8 cellular contexts compared by ENCODE assay signal in the genomic region with DNA sequence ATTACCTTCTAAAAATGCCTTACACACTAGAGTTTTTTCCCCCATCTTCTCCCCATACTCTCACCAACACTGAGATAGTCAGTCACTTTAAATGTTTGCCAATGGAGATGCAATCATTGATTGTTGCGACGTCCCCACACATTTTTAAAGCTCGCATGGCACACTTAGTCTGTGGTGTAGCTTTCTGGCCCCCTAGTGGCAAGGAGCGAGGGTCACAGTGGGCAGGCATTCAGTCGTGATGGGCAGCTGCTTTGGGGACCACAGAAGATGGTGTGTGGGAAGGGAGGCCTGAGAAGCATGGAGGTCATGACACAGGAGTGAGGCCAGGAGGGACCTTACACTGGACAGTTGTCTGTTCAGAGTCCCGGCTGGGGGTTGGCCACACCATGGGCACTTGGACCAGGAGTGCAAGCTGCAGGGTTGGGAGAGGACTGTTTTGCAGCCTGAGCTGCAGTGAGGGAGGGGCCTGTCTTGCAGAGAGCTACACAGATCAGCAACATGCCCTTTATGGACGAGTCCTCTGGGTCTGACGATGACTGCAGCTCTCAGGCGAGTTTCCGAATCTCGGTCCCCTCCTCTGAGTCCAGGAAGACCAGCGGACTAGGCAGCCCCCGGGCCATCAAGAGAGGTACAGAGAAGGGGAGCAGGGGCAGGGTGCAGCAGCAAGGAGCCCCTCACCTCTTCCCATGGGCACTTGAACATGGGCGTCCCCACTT. TPM values are rescaled to one million over a fixed set of nuclear protein-coding genes. Genes with fewer than 3 reads are reported as not detected.
DNase-seq lines count a peak whose midpoint lies in the region; ATAC-seq and TF ChIP-seq lines count a peak whose summit lies in the region.

No MANE protein-coding gene starts in this region.

- POLR2A ChIA-PET in PC-3 (lab: Charles Lee; ENCODE audit: unreplicated experiment) = interaction anchor here (1.0 kb wide), 1 partner anchor 45 kb away, joined by 3 read pairs; no protein-coding TSS in a partner anchor

- H3K4me2 ChIP-seq in PC-3 (ENCODE audit: low read length) = no peak overlapping the region
- H3K4me2 ChIP-seq in neuronal stem cell (ENCODE audit: insufficient read depth, low read length, poor library complexity, severe bottlenecking) = no peak overlapping the region

- peak; percentile 92 for ATAC-seq in PC-3
- peak; percentile 86 to 90 for ATAC-seq in activated T-cell treated with anti-CD3 and anti-CD28 coated beads, Interleukin-2, amount 50 U/mL, for 4 hours

- H2BK120ac ChIP-seq in neuronal stem cell (ENCODE audit: low read depth, low read length) = peak overlapping the region; percentile 23

- no TSS peak for BruUV-seq in PC-3 (replicated peaks; lab: Mats Ljungman, UMichigan)

- peak overlapping the region; percentile 36 for H2AK5ac ChIP-seq in neuronal stem cell (ENCODE audit: low read depth, low read length)

- no peaks in the 10 kb centered on the region for H3K4me1 Mint-ChIP-seq in activated T-cell treated with anti-CD3 and anti-CD28 coated beads, Interleukin-2, amount 50 U/mL, for 4 hours (ENCODE audit: low read depth)

- WGBS in neuronal stem cell (ENCODE audit: extremely low coverage in 2 of 2, insufficient read length in 2 of 2, insufficient replicate concordance in 1 of 2), 2 donors = no CpG with 5 or more reads among the region's 14 CpGs

- H4K8ac ChIP-seq in neuronal stem cell (ENCODE audit: low read depth, low read length) = no peak overlapping the region

- H3K27ac ChIP-seq in HL-60 (replicated peaks) (no peak overlapping the region), PC-3 (ENCODE audit: low read length) (no peak overlapping the region), neuronal stem cell (replicated peaks; ENCODE audit: low read length) (no peak overlapping the region)

- H3K18ac ChIP-seq in neuronal stem cell (ENCODE audit: low read length) = peak overlapping the region; percentile 15

- no peak overlapping the region for H3K9ac ChIP-seq in PC-3 (ENCODE audit: low read length)
- H3K9ac ChIP-seq in neuronal stem cell (ENCODE audit: low read depth, low read length, poor library complexity) = no peak overlapping the region

- H3F3A ChIP-seq in PC-3 (ENCODE audit: low read length, unreplicated experiment) = no peaks in the 10 kb centered on the region

- no peaks in the 10 kb centered on the region for H4K20me1 ChIP-seq in PC-3 (ENCODE audit: low read length)

- H3K79me1 ChIP-seq in neuronal stem cell (ENCODE audit: low read depth, low read length) = no peaks in the 10 kb centered on the region

- no peak overlapping the region for H3K4me3 Mint-ChIP-seq in activated T-cell treated with anti-CD3 and anti-CD28 coated beads, Interleukin-2, amount 50 U/mL, for 4 hours

- no peaks in the 10 kb centered on the region for H3K27me3 ChIP-seq in HL-60 (ENCODE audit: insufficient read depth, poor library complexity, severe bottlenecking)
- H3K27me3 ChIP-seq in PC-3 (ENCODE audit: low read length) = no peaks in the 10 kb centered on the region
- H3K27me3 ChIP-seq in neuronal stem cell (ENCODE audit: control insufficient read depth in 3 of 3, insufficient read depth in 3 of 3, low read depth in 1 of 3, low read length in 3 of 3) = no peaks in the 10 kb centered on the region

- H3K23ac ChIP-seq in neuronal stem cell (ENCODE audit: low read depth, low read length, poor library complexity) = no peak overlapping the region

- CTCF ChIA-PET in PC-3 (lab: Charles Lee) = interaction anchor here (0.5 to 4.1 kb wide), 16 partner anchors 10 to 350 kb away, joined by 3 to 126 read pairs (median 7); a partner anchor contains a TSS

- no peak overlapping the region for H3K4me3 ChIP-seq in HL-60 (replicated peaks; ENCODE audit: insufficient read depth, low read length)
- H3K4me3 ChIP-seq in PC-3 (ENCODE audit: low read length) = no peak overlapping the region
- H3K4me3 ChIP-seq in neuronal stem cell (ENCODE audit: low read length in 2 of 2) = no peak overlapping the region

- no peak overlapping the region for H2BK5ac ChIP-seq in neuronal stem cell (ENCODE audit: low read length)

- peak overlapping the region; percentile 59 for H2BK15ac ChIP-seq in neuronal stem cell (ENCODE audit: low read length)

- no peaks in the 10 kb centered on the region for H3K9me3 ChIP-seq in PC-3 (ENCODE audit: low read length)
- H3K9me3 ChIP-seq in neuronal stem cell (replicated peaks in 1 of 2; ENCODE audit: control insufficient read depth in 2 of 2, insufficient read depth in 1 of 2, low read depth in 1 of 2, low read length in 2 of 2) = no peaks in the 10 kb centered on the region

- H2BK12ac ChIP-seq in neuronal stem cell (ENCODE audit: low read length) = no peak overlapping the region

- no peaks in the 10 kb centered on the region for H3K79me2 ChIP-seq in PC-3 (ENCODE audit: low read length)

- TF ChIP-seq CTCF in HL-60 (IDR thresholded peaks at IDR 0.05; ENCODE audit: insufficient read depth, low read length) = peak; percentile 55
- TF ChIP-seq CTCF in PC-3 (conservative IDR thresholded peaks at IDR 0.05; ENCODE audit: low read depth, low read length) = peak; percentile 98

- H3K4me1 ChIP-seq in PC-3 (ENCODE audit: insufficient read depth, low read length) = peaks cover 9% of the 10 kb centered on the region
- peaks cover 0 to 7% of the 10 kb centered on the region in 2 donors for H3K4me1 ChIP-seq in neuronal stem cell (ENCODE audit: control insufficient read depth in 2 of 2, insufficient read depth in 1 of 2, low read depth in 1 of 2, low read length in 2 of 2)

- peak; percentile 11 for DNase-seq in NCI-H1436 (lab: John Stamatoyannopoulos, UW)
- DNase-seq in NCI-H1436 treated with DMSO at 0.1 percent for 48 hours (lab: John Stamatoyannopoulos, UW) = no peak
- DNase-seq in HL-60 (ENCODE audit: low read depth in 1 of 2, low spot score in 1 of 2) = peak in 1 of 2 experiments; percentile 12
- DNase-seq in PC-3 = peak; percentile 67
- peak; percentile 67 for DNase-seq in activated T-cell treated with anti-CD3 and anti-CD28 coated beads, Interleukin-2, amount 50 U/mL, for 4 hours
- peak; percentile 59 for DNase-seq in fibroblast of peridontal ligament (ENCODE audit: extremely low read depth)
- peak; percentile 48 for DNase-seq in neuronal stem cell (ENCODE audit: low spot score)
- peak; percentile 25 for DNase-seq in stromal cell of bone marrow (ENCODE audit: low read depth)

- H3K36me3 ChIP-seq in PC-3 (ENCODE audit: low read depth, low read length) (no peaks in the 10 kb centered on the region), neuronal stem cell (replicated peaks in 1 of 2; ENCODE audit: control insufficient read depth in 2 of 2, insufficient read depth in 2 of 2, low read length in 2 of 2) (no peaks in the 10 kb centered on the region)

- H3K4ac ChIP-seq in neuronal stem cell (ENCODE audit: low read length) = no peak overlapping the region

- intact Hi-C loops in PC-3 (cut with micrococcal nuclease) = loop anchor here (1.0 kb wide), 2 partner anchors 45 to 144 kb away; no protein-coding TSS in a partner anchor

- no peaks in the 10 kb centered on the region for H3K9me2 ChIP-seq in PC-3 (replicated peaks; ENCODE audit: low read length)

- H2AFZ ChIP-seq in PC-3 (ENCODE audit: low read length) = no peak overlapping the region
- H2AFZ ChIP-seq in neuronal stem cell (ENCODE audit: low read length) = no peak overlapping the region

- no peaks in the 10 kb centered on the region for H3K9me3 Mint-ChIP-seq in activated T-cell treated with anti-CD3 and anti-CD28 coated beads, Interleukin-2, amount 50 U/mL, for 4 hours

- peaks cover 5% of the 10 kb centered on the region for H3K27me3 Mint-ChIP-seq in activated T-cell treated with anti-CD3 and anti-CD28 coated beads, Interleukin-2, amount 50 U/mL, for 4 hours (ENCODE audit: low read depth)

- H3K36me3 Mint-ChIP-seq in activated T-cell treated with anti-CD3 and anti-CD28 coated beads, Interleukin-2, amount 50 U/mL, for 4 hours (ENCODE audit: insufficient read depth) = no peaks in the 10 kb centered on the region

- H3K14ac ChIP-seq in neuronal stem cell (ENCODE audit: low read length) = no peak overlapping the region

- no peak overlapping the region for H4K91ac ChIP-seq in neuronal stem cell (ENCODE audit: low read depth, low read length, poor library complexity)

RNA-seq across cellular contexts. Expression of a gene that starts 28.6 kb away (rescaled TPM):
- 63.8 and 66.4 TPM in 2 replicates for total RNA-seq in PC-3 (2014; rRNA removed)
- 10 to 100 TPM; 37.2 to 41.4 (median 39.6) TPM for total RNA-seq in activated T-cell treated with anti-CD3 and anti-CD28 coated beads, Interleukin-2, amount 50 U/mL, for 4 hours
- 9.3 TPM for polyA plus RNA-seq in neuronal stem cell (2013, experiment 1 of 2)
- 9.9 TPM for polyA plus RNA-seq in neuronal stem cell (2013, experiment 2 of 2)

RNA-seq across cellular contexts. Expression of a gene that starts 38.3 kb away (rescaled TPM):
- 6.2 and 11.1 TPM in 2 replicates for total RNA-seq in PC-3 (2014; rRNA removed)
- total RNA-seq in activated T-cell treated with anti-CD3 and anti-CD28 coated beads, Interleukin-2, amount 50 U/mL, for 4 hours = 1 to 10 TPM; 1.1 to 2.3 (median 1.1) TPM
- 7.7 TPM for polyA plus RNA-seq in neuronal stem cell (2013, experiment 1 of 2)
- 8.2 TPM for polyA plus RNA-seq in neuronal stem cell (2013, experiment 2 of 2)

RNA-seq across cellular contexts. Expression of a gene that starts 48.3 kb away (rescaled TPM):
- total RNA-seq in PC-3 (2014; rRNA removed) = 1.1 and 1.7 TPM in 2 replicates
- 1 to 10 TPM; 3.1 to 4.6 (median 4.3) TPM for total RNA-seq in activated T-cell treated with anti-CD3 and anti-CD28 coated beads, Interleukin-2, amount 50 U/mL, for 4 hours
- 49.2 TPM for polyA plus RNA-seq in neuronal stem cell (2013, experiment 1 of 2)
- 50.1 TPM for polyA plus RNA-seq in neuronal stem cell (2013, experiment 2 of 2)
